1 cellular context compared by ENCODE assay signal in genomic region chr10:69223028-69223342, GRCh38.
TF ChIP-seq lines count a peak whose summit lies in the region.

No MANE protein-coding gene starts in this region.

TF ChIP-seq in GM12878, 131 proteins besides CTCF, POLR2A, EP300 and RAD21:
- TF ChIP-seq CEBPB (IDR thresholded peaks at IDR 0.05; ENCODE audit: borderline replicate concordance in 1 of 2, low read depth in 2 of 2, low read length in 2 of 2) (no peak), LARP7 (IDR thresholded peaks at IDR 0.05) (no peak), ETV6 (conservative IDR thresholded peaks at IDR 0.05 in 1 of 2, IDR thresholded peaks at IDR 0.05 in 1 of 2; ENCODE audit: borderline replicate concordance in 1 of 2, low read depth in 1 of 2) (no peak), NFXL1 (IDR thresholded peaks at IDR 0.05; ENCODE audit: borderline replicate concordance) (no peak), BCL11A (IDR thresholded peaks at IDR 0.05; ENCODE audit: low read depth, low read length) (no peak), TCF7 (IDR thresholded peaks at IDR 0.05; ENCODE audit: borderline replicate concordance) (no peak), E4F1 (IDR thresholded peaks at IDR 0.05; ENCODE audit: borderline replicate concordance, partially characterized antibody) (no peak), CHD4 (IDR thresholded peaks at IDR 0.05) (no peak), ZBTB11 (CRISPR knock-in tag; IDR thresholded peaks at IDR 0.05) (no peak), EGR1 (IDR thresholded peaks at IDR 0.05; ENCODE audit: borderline replicate concordance in 1 of 2, low read depth in 2 of 2, low read length in 2 of 2) (no peak), RAD51 (IDR thresholded peaks at IDR 0.05) (no peak), HDAC2 (IDR thresholded peaks at IDR 0.05) (no peak), ZNF384 (IDR thresholded peaks at IDR 0.05; ENCODE audit: borderline replicate concordance, low read depth, low read length) (no peak), RUNX3 (IDR thresholded peaks at IDR 0.05; ENCODE audit: low read length) (no peak), NR2F1 (conservative IDR thresholded peaks at IDR 0.05) (no peak), HDGF (IDR thresholded peaks at IDR 0.05) (no peak), ATF3 (IDR thresholded peaks at IDR 0.05; ENCODE audit: borderline replicate concordance, extremely low read depth, low read depth, low read length) (no peak)
TF ChIP-seq in GM12878: peak in this region for 0.
